14 cellular contexts compared by ENCODE assay signal in the genomic region with DNA sequence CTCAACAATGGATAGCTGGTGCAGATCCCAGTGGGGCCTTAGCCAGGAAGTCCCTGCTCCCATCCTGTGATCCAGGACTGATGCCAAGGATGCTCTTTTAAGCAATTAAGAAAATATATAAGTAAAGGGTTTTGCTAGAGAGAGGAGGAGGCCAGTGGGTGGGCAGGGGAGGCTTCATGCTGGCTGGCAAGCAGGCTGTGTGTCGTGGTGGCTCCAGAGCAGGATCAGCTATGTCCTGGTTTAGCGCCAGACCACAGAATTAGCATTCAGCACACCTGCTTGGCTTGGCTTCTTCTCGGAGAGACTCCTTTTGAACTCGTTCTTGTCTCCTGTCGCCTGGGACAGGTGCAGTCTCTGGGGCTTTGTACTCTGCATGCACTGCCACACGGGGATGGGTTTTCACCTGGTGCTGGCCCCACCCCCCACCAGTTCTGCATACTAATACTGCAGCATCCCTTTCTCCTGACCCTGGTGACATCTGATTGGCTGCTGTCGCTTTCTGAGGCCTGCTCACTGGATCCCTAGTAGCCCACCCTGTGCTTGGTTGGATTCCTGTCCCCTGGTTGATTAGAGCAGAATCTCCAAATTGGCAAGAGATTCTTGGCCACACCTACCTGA.
A peak's percentile ranks its signal among the peaks of the same experiment; 100 is the strongest.
DNase-seq lines count a peak whose midpoint lies in the region; ATAC-seq and TF ChIP-seq lines count a peak whose summit lies in the region.
"Had no signal": no experiment of that assay in that cellular context is flagged by ENCODE, and none has a peak within 500 bp of the region (broad histone marks: within the 10 kb centered on the region; RNA-seq: fewer than 3 reads in every experiment).

No MANE protein-coding gene starts in this region.

- no peaks in the 10 kb centered on the region for H3K9me3 Mint-ChIP-seq in activated CD4-positive, alpha-beta T cell treated with anti-CD3 and anti-CD28 coated beads for 36 hours (ENCODE audit: low read depth)

- no TSS peak for BruUV-seq in PC-9 (replicated peaks; lab: Mats Ljungman, UMichigan)

- H3K27me3 ChIP-seq in PC-9 (ENCODE audit: insufficient read depth, low read depth) (no peaks in the 10 kb centered on the region), BE2C (no peaks in the 10 kb centered on the region), MM.1S (replicated peaks; ENCODE audit: insufficient read depth, low read length) (no peaks in the 10 kb centered on the region)
- H3K27me3 ChIP-seq: brain microvascular endothelial cell, gastrocnemius medialis had no signal

- TF ChIP-seq CTCF in PC-9 (conservative IDR thresholded peaks at IDR 0.05) (no peak), BE2C (IDR thresholded peaks at IDR 0.05; ENCODE audit: low read depth, low read length) (no peak), MM.1S (IDR thresholded peaks at IDR 0.05; ENCODE audit: low read length) (no peak)

- H3K9me2 ChIP-seq in PC-9 (ENCODE audit: insufficient read depth) (no peaks in the 10 kb centered on the region), MM.1S (replicated peaks; ENCODE audit: insufficient read depth, low read length) (no peaks in the 10 kb centered on the region)

- H3K27ac Mint-ChIP-seq in activated CD4-positive, alpha-beta T cell treated with anti-CD3 and anti-CD28 coated beads for 36 hours: no peak overlapping the region
- H3K27ac Mint-ChIP-seq: progenitor cell of endocrine pancreas had no signal

- H2AFZ ChIP-seq in PC-9 (no peak overlapping the region), MM.1S (ENCODE audit: low read length) (no peak overlapping the region)

- H3K79me2 ChIP-seq in PC-9 (ENCODE audit: low read depth) (0 out of 2 replicates have a peak, but pooled peaks cover 4% of the 10 kb centered on the region), MM.1S (ENCODE audit: low read length) (no peaks in the 10 kb centered on the region)

- DNase-seq in NCI-H1417 (lab: John Stamatoyannopoulos, UW) (peak; percentile 23 to 61 (median 46)), NCI-H1417 treated with DMSO at 0.1 percent for 48 hours (lab: John Stamatoyannopoulos, UW) (no peak), NCI-H1105 (lab: John Stamatoyannopoulos, UW) (peak; percentile 98), PC-9 (peak in 1 of 2 experiments; percentile 30), iPS-NIHi11 (ENCODE audit: low spot score) (peak; percentile 57), BE2C (no peak), MM.1S (no peak)
- no peak for DNase-seq in activated CD4-positive, alpha-beta T cell treated with anti-CD3 and anti-CD28 coated beads for 36 hours
- DNase-seq: gastrocnemius medialis, KBM-7, NCI-H446 had no signal

- peaks cover 17% of the 10 kb centered on the region for H3K4me1 Mint-ChIP-seq in activated CD4-positive, alpha-beta T cell treated with anti-CD3 and anti-CD28 coated beads for 36 hours

- no peaks in the 10 kb centered on the region for H3K27me3 Mint-ChIP-seq in activated CD4-positive, alpha-beta T cell treated with anti-CD3 and anti-CD28 coated beads for 36 hours
- H3K27me3 Mint-ChIP-seq: progenitor cell of endocrine pancreas had no signal

- ATAC-seq in activated CD4-positive, alpha-beta T cell treated with anti-CD3 and anti-CD28 coated beads for 36 hours: no peak
- ATAC-seq: gastrocnemius medialis had no signal

- H3K4me3 ChIP-seq in PC-9 (no peak overlapping the region), BE2C (ENCODE audit: low read depth, low read length) (no peak overlapping the region), MM.1S (ENCODE audit: low read length) (no peak overlapping the region)
- H3K4me3 ChIP-seq: gastrocnemius medialis, thoracic aorta had no signal

- H3K9me3 ChIP-seq in PC-9 (ENCODE audit: insufficient read depth, low read depth): no peaks in the 10 kb centered on the region
- no peaks in the 10 kb centered on the region for H3K9me3 ChIP-seq in BE2C
- no peaks in the 10 kb centered on the region for H3K9me3 ChIP-seq in MM.1S (replicated peaks; ENCODE audit: insufficient read depth, low read length)
- H3K9me3 ChIP-seq: gastrocnemius medialis, thoracic aorta had no signal

- POLR2A ChIA-PET in PC-9 (lab: Charles Lee; ENCODE audit: unreplicated experiment): interaction anchor here (0.6 kb wide), 1 partner anchor 138 kb away, joined by 3 read pairs; no protein-coding TSS in a partner anchor
- POLR2A ChIA-PET in activated CD4-positive, alpha-beta T cell treated with anti-CD3 and anti-CD28 coated beads for 36 hours (lab: Charles Lee): no interaction called here

- H3K4me3 Mint-ChIP-seq in activated CD4-positive, alpha-beta T cell treated with anti-CD3 and anti-CD28 coated beads for 36 hours: no peak overlapping the region

- no peak overlapping the region for H3K9ac ChIP-seq in MM.1S (ENCODE audit: low read length)

- H3K36me3 ChIP-seq in PC-9 (ENCODE audit: low read depth) (peaks cover 44% of the 10 kb centered on the region), BE2C (peaks cover 11% of the 10 kb centered on the region), MM.1S (replicated peaks; ENCODE audit: insufficient read depth, low read length) (no peaks in the 10 kb centered on the region)

- H3K4me2 ChIP-seq in PC-9 (no peak overlapping the region), MM.1S (ENCODE audit: low read depth, low read length) (no peak overlapping the region)

- H3K36me3 Mint-ChIP-seq in activated CD4-positive, alpha-beta T cell treated with anti-CD3 and anti-CD28 coated beads for 36 hours (ENCODE audit: low read depth): peaks cover 14% of the 10 kb centered on the region

- no peaks in the 10 kb centered on the region for H3K4me1 ChIP-seq in PC-9 (replicated peaks; ENCODE audit: insufficient read depth)
- no peaks in the 10 kb centered on the region for H3K4me1 ChIP-seq in BE2C
- no peaks in the 10 kb centered on the region for H3K4me1 ChIP-seq in MM.1S (ENCODE audit: low read length)

- H3K27ac ChIP-seq in PC-9 (0 out of 2 replicates have a peak overlapping the region, but pooled peaks have one; percentile 9), MM.1S (ENCODE audit: low read length) (no peak overlapping the region)
- H3K27ac ChIP-seq: brain microvascular endothelial cell, thoracic aorta had no signal

- CTCF ChIA-PET in PC-9 (lab: Charles Lee): no interaction called here
- CTCF ChIA-PET in activated CD4-positive, alpha-beta T cell treated with anti-CD3 and anti-CD28 coated beads for 36 hours (lab: Charles Lee): interaction anchor here (0.6 to 1.2 kb wide), 3 partner anchors 37 to 379 kb away, joined by 3 read pairs; no protein-coding TSS in a partner anchor

- H4K20me1 ChIP-seq in PC-9 (ENCODE audit: insufficient read depth) (peaks cover 65% of the 10 kb centered on the region), MM.1S (ENCODE audit: insufficient read depth, low read length) (no peaks in the 10 kb centered on the region)

- H3F3A ChIP-seq in PC-9 (ENCODE audit: insufficient read depth, low read depth): peaks cover 75% of the 10 kb centered on the region
- no peaks in the 10 kb centered on the region for H3F3A ChIP-seq in MM.1S (ENCODE audit: insufficient read depth, low read length)

- intact Hi-C loops in PC-9 (cut with micrococcal nuclease; ENCODE audit: unreplicated experiment): no loop called here
- intact Hi-C loops in activated CD4-positive, alpha-beta T cell treated with anti-CD3 and anti-CD28 coated beads for 36 hours (cut with DNase I, micrococcal nuclease): loop anchor here in 1 of 2 experiments (10.0 kb wide), 1 partner anchor 165 kb away; the partner anchor contains the start of gene NT5M

Comparison
In these comparisons a context has a peak if more than half of its experiments do, and no peak if none do; other contexts are left out.
1. DNase-seq: peak in NCI-H1417 (3 of 3), NCI-H1105 (single experiment) and iPS-NIHi11 (single experiment); none in NCI-H1417 treated with DMSO at 0.1 percent for 48 hours (single experiment), BE2C (single experiment), MM.1S (single experiment) and activated CD4-positive, alpha-beta T cell treated with anti-CD3 and anti-CD28 coated beads for 36 hours (single experiment).